In the genomic region with DNA sequence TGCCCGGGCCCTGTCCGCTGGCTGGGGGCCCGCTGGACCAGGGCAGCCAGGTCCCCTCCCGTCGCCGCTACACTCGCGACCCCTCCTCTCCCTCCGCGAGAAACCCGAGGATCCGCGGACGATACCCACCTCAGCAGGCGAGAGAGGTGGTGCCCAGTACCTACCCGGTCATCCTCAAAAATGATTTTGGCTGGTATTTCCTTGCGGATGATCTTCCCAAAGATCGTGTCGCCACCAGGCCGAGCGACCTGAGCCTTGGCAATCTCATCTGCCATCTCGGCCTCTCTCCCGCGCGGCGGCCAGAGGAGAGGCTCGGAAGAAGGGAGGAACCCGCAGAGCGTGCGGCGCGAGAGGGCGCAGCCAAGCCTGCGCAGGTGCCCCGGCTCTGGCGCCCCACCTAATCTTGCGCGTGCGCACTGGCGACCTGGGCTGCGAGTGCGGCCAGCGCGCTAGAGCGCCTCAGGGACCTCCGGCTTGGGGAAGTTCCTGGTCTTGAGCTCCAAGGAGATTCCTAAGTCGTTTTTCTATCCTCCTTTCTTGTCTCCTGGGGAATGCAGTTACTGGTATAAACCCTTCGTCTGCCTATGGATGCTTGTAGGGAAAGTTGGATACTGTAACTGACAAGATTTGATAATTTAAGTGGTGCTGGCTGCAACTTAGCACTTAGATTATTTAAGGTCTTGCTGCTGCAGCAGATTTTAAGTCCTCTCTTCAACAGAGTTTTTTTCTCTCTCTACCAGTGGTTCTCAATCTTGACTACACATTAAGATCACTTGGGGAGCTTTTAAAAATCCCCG, we compare ENCODE assay signal across 8 cellular contexts. TPM values are rescaled to one million over a fixed set of nuclear protein-coding genes. Genes with fewer than 3 reads are reported as not detected.
DNase-seq lines count a peak whose midpoint lies in the region; ATAC-seq and TF ChIP-seq lines count a peak whose summit lies in the region.

HINT1 (minus strand) TSS at position 326 of the 797 bp plus-strand sequence; CDS start at position 275, 51 bp downstream.

- POLR2A ChIA-PET in CD4-positive, alpha-beta T cell (lab: Charles Lee), result interaction anchor here (0.6 to 1.3 kb wide), 15 partner anchors 37 to 471 kb away, joined by 3 to 29 read pairs (median 4); partner anchors contain the start of gene CDC42SE2
- POLR2A ChIA-PET in activated CD4-positive, alpha-beta memory T cell treated with anti-CD3 and anti-CD28 coated beads, Interleukin-2, amount 10 ng/mL, durations not matched to agents 7 days and 5 days (lab: Charles Lee), result interaction anchor here (0.6 to 8.0 kb wide), 31 partner anchors 9 to 250 kb away, joined by 3 to 128 read pairs (median 4); partner anchors contain the start of gene CDC42SE2

- peaks cover 63% of the 10 kb centered on the region for H3K4me1 Mint-ChIP-seq in CD4-positive, alpha-beta T cell (ENCODE audit: low read depth)
- H3K4me1 Mint-ChIP-seq in activated CD4-positive, alpha-beta memory T cell treated with anti-CD3 and anti-CD28 coated beads, Interleukin-2, amount 10 ng/mL, durations not matched to agents 7 days and 5 days, result peaks cover 59% of the 10 kb centered on the region

- H3K27ac ChIP-seq in CD4-positive, alpha-beta T cell (ENCODE audit: low read depth, low read length), result peak within 1 kb of the TSS; percentile 92
- H3K27ac ChIP-seq in duodenal mucosa (ENCODE audit: low read depth, low read length), result peak within 1 kb of the TSS; percentile 91
- peak within 1 kb of the TSS; percentile 95 for H3K27ac ChIP-seq in lower lobe of right lung

- H3K27ac Mint-ChIP-seq in CD4-positive, alpha-beta T cell, result peak within 1 kb of the TSS; percentile 88
- peak within 1 kb of the TSS; percentile 97 for H3K27ac Mint-ChIP-seq in activated CD4-positive, alpha-beta memory T cell treated with anti-CD3 and anti-CD28 coated beads, Interleukin-2, amount 10 ng/mL, durations not matched to agents 7 days and 5 days

- H3K4me3 ChIP-seq in duodenal mucosa (ENCODE audit: low read depth in 1 of 2, low read length in 2 of 2), result peak within 1 kb of the TSS; percentile 92 to 96
- H3K4me3 ChIP-seq in lower lobe of right lung, result peak within 1 kb of the TSS; percentile 93

- H3K4me3 Mint-ChIP-seq in CD4-positive, alpha-beta T cell, result peak within 1 kb of the TSS; percentile 97
- peak within 1 kb of the TSS; percentile 93 for H3K4me3 Mint-ChIP-seq in activated CD4-positive, alpha-beta memory T cell treated with anti-CD3 and anti-CD28 coated beads, Interleukin-2, amount 10 ng/mL, durations not matched to agents 7 days and 5 days

- no peaks in the 10 kb centered on the region for H3K9me3 Mint-ChIP-seq in CD4-positive, alpha-beta T cell
- no peaks in the 10 kb centered on the region for H3K9me3 Mint-ChIP-seq in activated CD4-positive, alpha-beta memory T cell treated with anti-CD3 and anti-CD28 coated beads, Interleukin-2, amount 10 ng/mL, durations not matched to agents 7 days and 5 days

- intact Hi-C loops in CD4-positive, alpha-beta T cell (cut with DNase I, micrococcal nuclease), result loop anchor here (1.0 to 5.0 kb wide), 6 partner anchors 217 to 472 kb away; partner anchors contain the start of gene RAPGEF6 (in 1 of the 2)
- intact Hi-C loops in lower lobe of right lung (cut with DNase I), result no loop called here

- H3K27me3 Mint-ChIP-seq in CD4-positive, alpha-beta T cell, result no peaks in the 10 kb centered on the region
- no peaks in the 10 kb centered on the region for H3K27me3 Mint-ChIP-seq in activated CD4-positive, alpha-beta memory T cell treated with anti-CD3 and anti-CD28 coated beads, Interleukin-2, amount 10 ng/mL, durations not matched to agents 7 days and 5 days

- H3K36me3 ChIP-seq in duodenal mucosa (ENCODE audit: control insufficient read depth in 1 of 2, insufficient read depth in 2 of 2, low read length in 2 of 2) (peaks cover 5 to 24% of the 10 kb centered on the region in 2 donors), lower lobe of right lung (peaks cover 28% of the 10 kb centered on the region)

- peak within 1 kb of the TSS; percentile 93 to 95 for H3K9ac ChIP-seq in duodenal mucosa (ENCODE audit: low read depth in 1 of 2, low read length in 2 of 2)

- no peaks in the 10 kb centered on the region for H3K9me3 ChIP-seq in CD4-positive, alpha-beta T cell (ENCODE audit: control insufficient read depth, low read length)
- H3K9me3 ChIP-seq in duodenal mucosa (ENCODE audit: control insufficient read depth in 1 of 2, low read length in 2 of 2) (no peaks in the 10 kb centered on the region), lower lobe of right lung (no peaks in the 10 kb centered on the region)

- no peaks in the 10 kb centered on the region for H3K27me3 ChIP-seq in CD4-positive, alpha-beta T cell (ENCODE audit: control insufficient read depth, insufficient read depth, low read length)
- H3K27me3 ChIP-seq in duodenal mucosa (ENCODE audit: control insufficient read depth in 1 of 2, insufficient read depth in 2 of 2, low read length in 2 of 2), result no peaks in the 10 kb centered on the region
- H3K27me3 ChIP-seq in lower lobe of right lung (ENCODE audit: low read depth), result no peaks in the 10 kb centered on the region

- peaks cover 45% of the 10 kb centered on the region for H3K36me3 Mint-ChIP-seq in CD4-positive, alpha-beta T cell (ENCODE audit: low read depth)
- H3K36me3 Mint-ChIP-seq in activated CD4-positive, alpha-beta memory T cell treated with anti-CD3 and anti-CD28 coated beads, Interleukin-2, amount 10 ng/mL, durations not matched to agents 7 days and 5 days (ENCODE audit: low read depth), result peaks cover 45% of the 10 kb centered on the region

- peak; percentile 84 for ATAC-seq in CD4-positive, alpha-beta T cell (ENCODE audit: poor library complexity)
- ATAC-seq in GM19438 (IDR thresholded peaks at IDR 0.05; ENCODE audit: low read depth, unreplicated experiment), result peak; percentile 81
- ATAC-seq in HG03575 (IDR thresholded peaks at IDR 0.05; ENCODE audit: extremely low read depth, insufficient number of reproducible peaks, low FRiP score, unreplicated experiment), result peak; percentile 57
- ATAC-seq in lower lobe of right lung, result peak; percentile 96

- DNase-seq in CD4-positive, alpha-beta T cell, result peak; percentile 81 to 95 (median 91)
- DNase-seq in NCI-H82 (lab: John Stamatoyannopoulos, UW) (peak; percentile 93), lower lobe of right lung (peak; percentile 96)
- peak; percentile 94 for DNase-seq in activated CD4-positive, alpha-beta memory T cell treated with anti-CD3 and anti-CD28 coated beads, Interleukin-2, amount 10 ng/mL, durations not matched to agents 7 days and 5 days
- peak; percentile 86 to 89 (median 88) for DNase-seq in stimulated activated CD4-positive, alpha-beta T cell treated with anti-CD3 and anti-CD28 coated beads, TNF-alpha, amount 100 ng/mL, for 4 hours (ENCODE audit: low read depth in 3 of 3)

- CTCF ChIA-PET in CD4-positive, alpha-beta T cell (lab: Charles Lee), result interaction anchor here (0.6 to 1.4 kb wide), 6 partner anchors 72 to 251 kb away, joined by 3 to 5 read pairs (median 3); partner anchors contain the start of gene CDC42SE2
- CTCF ChIA-PET in activated CD4-positive, alpha-beta memory T cell treated with anti-CD3 and anti-CD28 coated beads, Interleukin-2, amount 10 ng/mL, durations not matched to agents 7 days and 5 days (lab: Charles Lee), result interaction anchor here (0.6 to 2.5 kb wide), 15 partner anchors 82 to 254 kb away, joined by 3 to 12 read pairs (median 3); partner anchors contain the start of gene CDC42SE2

- peak; percentile 37 for TF ChIP-seq CTCF in CD4-positive, alpha-beta T cell (IDR thresholded peaks at IDR 0.05)
- no peak for TF ChIP-seq CTCF in lower lobe of right lung (IDR thresholded peaks at IDR 0.05)

- peaks cover 3 to 23% of the 10 kb centered on the region in 2 donors for H3K4me1 ChIP-seq in duodenal mucosa (ENCODE audit: control insufficient read depth in 1 of 2, insufficient read depth in 2 of 2, low read length in 2 of 2)
- peaks cover 24% of the 10 kb centered on the region for H3K4me1 ChIP-seq in lower lobe of right lung

RNA-seq across cellular contexts. Expression of gene HINT1, which starts in this region (rescaled TPM):
- total RNA-seq in CD4-positive, alpha-beta T cell, result 100 to 1,000 TPM; 257 to 263 TPM
- total RNA-seq in activated CD4-positive, alpha-beta memory T cell treated with anti-CD3 and anti-CD28 coated beads, Interleukin-2, amount 10 ng/mL, durations not matched to agents 7 days and 5 days, result 100 to 1,000 TPM; 323 to 329 TPM
- 136 TPM for total RNA-seq in lower lobe of right lung

Comparison
In these comparisons a context has a peak if more than half of its experiments do, and no peak if none do; other contexts are left out.
1. Peak in every context shown above with its lines: DNase-seq, ATAC-seq, H3K4me3 ChIP-seq and H3K27ac ChIP-seq.